Comparison of ENCODE assay signal across 8 cellular contexts in the genomic region with DNA sequence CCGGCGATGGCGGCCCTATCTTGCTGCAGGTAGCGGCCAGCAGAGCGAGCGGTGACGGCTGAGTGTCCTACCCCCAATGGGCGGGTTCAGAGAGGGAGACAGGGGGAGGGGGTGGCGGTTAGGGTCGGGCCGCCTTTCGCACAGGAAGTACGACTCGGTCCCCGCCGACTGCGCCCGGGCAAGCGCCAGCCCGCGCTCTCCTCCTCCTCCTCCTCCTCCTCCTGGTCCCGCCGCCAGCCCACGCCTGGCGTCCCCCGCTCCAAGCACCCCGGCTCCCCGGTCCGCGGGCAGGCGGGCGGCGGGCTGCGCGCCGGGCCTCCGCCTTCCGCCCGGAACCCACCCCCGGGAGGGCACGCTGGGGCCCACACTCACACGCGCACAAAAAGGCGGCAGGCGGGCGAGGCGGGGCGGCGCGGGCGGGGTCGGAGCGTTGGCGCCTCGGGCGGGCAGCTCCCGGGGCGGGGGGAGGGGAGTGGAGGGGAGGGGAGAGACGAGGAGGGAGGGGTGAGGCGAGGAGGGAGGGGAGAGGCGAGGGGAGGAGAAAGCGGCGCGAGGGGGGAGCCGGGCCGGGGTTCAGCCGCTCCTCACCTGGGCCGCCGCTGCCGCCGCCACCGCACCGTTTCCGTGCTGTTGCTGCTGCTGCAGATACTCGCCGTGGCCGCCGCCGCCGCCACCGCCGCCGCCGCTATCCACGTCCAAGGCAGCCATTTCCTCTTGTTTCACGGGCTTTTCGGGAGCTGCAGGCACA. TPM values are rescaled to one million over a fixed set of nuclear protein-coding genes. Genes with fewer than 3 reads are reported as not detected.
A peak's percentile ranks its signal among the peaks of the same experiment; 100 is the strongest.
DNase-seq lines count a peak whose midpoint lies in the region; ATAC-seq, FAIRE-seq and TF ChIP-seq lines count a peak whose summit lies in the region.

No MANE protein-coding gene starts in this region.

- DNase-seq in D721Med (ENCODE audit: insufficient read length, low spot score): peak; percentile 26
- peak; percentile 86 for DNase-seq in HuH-7.5 (ENCODE audit: low spot score)
- peak; percentile 80 for DNase-seq in PC-3
- peak; percentile 94 for DNase-seq in activated T-cell treated with anti-CD3 and anti-CD28 coated beads, Interleukin-2, amount 50 U/mL, for 24 hours
- peak; percentile 85 for DNase-seq in stimulated activated CD8-positive, alpha-beta memory T cell treated with anti-CD3 and anti-CD28 coated beads, Interleukin-7, amount 100 ng/mL, for 24 hours (ENCODE audit: low read depth)

- no peaks in the 10 kb centered on the region for H3K9me3 Mint-ChIP-seq in activated T-cell treated with anti-CD3 and anti-CD28 coated beads, Interleukin-2, amount 50 U/mL, for 24 hours

- H3K27me3 Mint-ChIP-seq in activated T-cell treated with anti-CD3 and anti-CD28 coated beads, Interleukin-2, amount 50 U/mL, for 24 hours: no peaks in the 10 kb centered on the region

- H3K4me3 ChIP-seq in PC-3 (ENCODE audit: low read length): peak overlapping the region; percentile 77
- H3K4me3 ChIP-seq in esophagus (ENCODE audit: low read depth in 1 of 2, low read length in 2 of 2): peak overlapping the region; percentile 80 to 98
- peak overlapping the region in 1 of 2 donors; percentile 65 for H3K4me3 ChIP-seq in muscle layer of colon (ENCODE audit: low read depth in 1 of 2, low read length in 2 of 2)

- H3K9ac ChIP-seq in PC-3 (ENCODE audit: low read length): peak overlapping the region; percentile 79
- no peak overlapping the region for H3K9ac ChIP-seq in muscle layer of colon (ENCODE audit: low read length)

- H3K4me1 ChIP-seq in PC-3 (ENCODE audit: insufficient read depth, low read length) (peaks cover 33% of the 10 kb centered on the region), esophagus (ENCODE audit: control insufficient read depth in 2 of 2, insufficient read depth in 2 of 2, low read length in 1 of 2) (no peaks in the 10 kb centered on the region), muscle layer of colon (ENCODE audit: insufficient read depth, low read length) (peaks cover 31% of the 10 kb centered on the region)

- peaks cover 44% of the 10 kb centered on the region for H3K36me3 Mint-ChIP-seq in activated T-cell treated with anti-CD3 and anti-CD28 coated beads, Interleukin-2, amount 50 U/mL, for 24 hours (ENCODE audit: low read depth)

- H4K20me1 ChIP-seq in PC-3 (ENCODE audit: low read length): peaks cover 26% of the 10 kb centered on the region

- no peak for FAIRE-seq in D721Med (lab: Jason Lieb, UNC)

- no peak for TF ChIP-seq CTCF in D721Med (IDR thresholded peaks at IDR 0.05; ENCODE audit: insufficient read depth, missing control alignments)
- TF ChIP-seq CTCF in PC-3 (conservative IDR thresholded peaks at IDR 0.05; ENCODE audit: low read depth, low read length): no peak

- H3F3A ChIP-seq in PC-3 (ENCODE audit: low read length, unreplicated experiment): no peaks in the 10 kb centered on the region

- peak overlapping the region; percentile 100 for H3K27ac Mint-ChIP-seq in activated T-cell treated with anti-CD3 and anti-CD28 coated beads, Interleukin-2, amount 50 U/mL, for 24 hours

- no TSS peak for BruUV-seq in PC-3 (replicated peaks; lab: Mats Ljungman, UMichigan)

- ATAC-seq in GM21515 (IDR thresholded peaks at IDR 0.05; ENCODE audit: unreplicated experiment) (peak; percentile 46), PC-3 (peak; percentile 49)

- H2AFZ ChIP-seq in PC-3 (ENCODE audit: low read length): 0 out of 2 replicates have a peak overlapping the region, but pooled peaks have one; percentile 46

- 1% methylated on average over 36 to 87 of the region's 87 CpGs for WGBS in esophagus, 2 donors

- H3K36me3 ChIP-seq in PC-3 (ENCODE audit: low read depth, low read length) (0 out of 2 replicates have a peak, but pooled peaks cover 12% of the 10 kb centered on the region), esophagus (ENCODE audit: control insufficient read depth in 2 of 2, insufficient read depth in 2 of 2, low read length in 1 of 2) (no peaks in the 10 kb centered on the region), muscle layer of colon (ENCODE audit: insufficient read depth, low read length) (peaks cover 8% of the 10 kb centered on the region)

- H3K4me1 Mint-ChIP-seq in activated T-cell treated with anti-CD3 and anti-CD28 coated beads, Interleukin-2, amount 50 U/mL, for 24 hours (ENCODE audit: low read depth): peaks cover 44% of the 10 kb centered on the region

- intact Hi-C loops in PC-3 (cut with micrococcal nuclease): loop anchor here (2.0 to 10.0 kb wide), 8 partner anchors 53 to 1201 kb away; a partner anchor contains a TSS

- H3K4me2 ChIP-seq in PC-3 (ENCODE audit: low read length): peak overlapping the region; percentile 65

- H3K79me2 ChIP-seq in PC-3 (ENCODE audit: low read length): peaks cover 54% of the 10 kb centered on the region

- peak overlapping the region; percentile 93 for H3K27ac ChIP-seq in PC-3 (ENCODE audit: low read length)
- H3K27ac ChIP-seq in esophagus (ENCODE audit: low read depth in 2 of 2, low read length in 1 of 2): peak overlapping the region; percentile 97 to 100
- H3K27ac ChIP-seq in muscle layer of colon (ENCODE audit: low read depth, low read length): peak overlapping the region; percentile 84

- CTCF ChIA-PET in PC-3 (lab: Charles Lee): no interaction called here

- POLR2A ChIA-PET in PC-3 (lab: Charles Lee; ENCODE audit: unreplicated experiment): interaction anchor here (0.5 to 0.7 kb wide), 3 partner anchors 92 to 378 kb away, joined by 3 to 5 read pairs (median 3); no protein-coding TSS in a partner anchor

- no peaks in the 10 kb centered on the region for H3K9me3 ChIP-seq in PC-3 (ENCODE audit: low read length)
- H3K9me3 ChIP-seq in esophagus (ENCODE audit: control insufficient read depth in 2 of 2, insufficient read depth in 1 of 2, low read depth in 1 of 2, low read length in 1 of 2): no peaks in the 10 kb centered on the region
- H3K9me3 ChIP-seq in muscle layer of colon (ENCODE audit: low read length): no peaks in the 10 kb centered on the region

- no peaks in the 10 kb centered on the region for H3K27me3 ChIP-seq in PC-3 (ENCODE audit: low read length)
- H3K27me3 ChIP-seq in esophagus (ENCODE audit: control insufficient read depth in 1 of 2, insufficient read depth in 2 of 2, low read length in 2 of 2): no peaks in the 10 kb centered on the region
- H3K27me3 ChIP-seq in muscle layer of colon (ENCODE audit: control insufficient read depth in 1 of 2, insufficient read depth in 2 of 2, low read length in 2 of 2): no peaks in the 10 kb centered on the region

- H3K9me2 ChIP-seq in PC-3 (replicated peaks; ENCODE audit: low read length): no peaks in the 10 kb centered on the region

- H3K4me3 Mint-ChIP-seq in activated T-cell treated with anti-CD3 and anti-CD28 coated beads, Interleukin-2, amount 50 U/mL, for 24 hours: peak overlapping the region; percentile 99

RNA-seq across cellular contexts. Expression of a gene that starts 1.2 kb away (rescaled TPM):
- total RNA-seq in PC-3 (2014; rRNA removed): 82.2 and 117 TPM in 2 replicates
- polyA plus RNA-seq in esophagus: 10 to 100 TPM; 11.9 to 17.7 TPM

Comparison
In these comparisons a context has a peak if more than half of its experiments do, and no peak if none do; other contexts are left out.
1. DNase-seq: peak in every context shown above with its lines; median percentile 94 in activated T-cell treated with anti-CD3 and anti-CD28 coated beads, Interleukin-2, amount 50 U/mL, for 24 hours; 86 in HuH-7.5; 85 in stimulated activated CD8-positive, alpha-beta memory T cell treated with anti-CD3 and anti-CD28 coated beads, Interleukin-7, amount 100 ng/mL, for 24 hours; 80 in PC-3; 26 in D721Med.